ENCODE assay signal across 22 cellular contexts in genomic region chr6:41042656-41043055, GRCh38. TPM values are rescaled to one million over a fixed set of nuclear protein-coding genes. Genes with fewer than 3 reads are reported as not detected.
A peak's percentile ranks its signal among the peaks of the same experiment; 100 is the strongest.
DNase-seq lines count a peak whose midpoint lies in the region; ATAC-seq, FAIRE-seq and TF ChIP-seq lines count a peak whose summit lies in the region.
"Had no signal": no experiment of that assay in that cellular context is flagged by ENCODE, and none has a peak within 500 bp of the region (broad histone marks: within the 10 kb centered on the region; RNA-seq: fewer than 3 reads in every experiment).

No MANE protein-coding gene starts in this region.

- in situ Hi-C loops in HepG2 (cut with HindIII; ENCODE audit: extremely low pct_ligation_motif_present, low pct_unique_long_range_greater_than_20kb) = loop anchor here (25.0 kb wide), 1 partner anchor 705 kb away; no protein-coding TSS in a partner anchor

- no peak overlapping the region for H3K9ac ChIP-seq in HepG2 (ENCODE audit: insufficient read depth, low read depth, low read length)
- H3K9ac ChIP-seq: GM23248 had no signal

- no peaks in the 10 kb centered on the region for H3K79me2 ChIP-seq in HepG2 (ENCODE audit: insufficient read depth, low read length)

- H3K4me1 ChIP-seq in HepG2 (ENCODE audit: insufficient read depth, low read length) (peaks cover 80% of the 10 kb centered on the region), right lobe of liver (peaks cover 0 to 62% (median 15%) of the 10 kb centered on the region in 4 donors), upper lobe of left lung (peaks cover 0 to 9% (median 4%) of the 10 kb centered on the region in 4 donors)
- H3K4me1 ChIP-seq: BE2C had no signal

- FAIRE-seq in HepG2 (lab: Jason Lieb, UNC) = no peak
- FAIRE-seq: A549, D721Med, GM12878, H54 had no signal

- H3K4me3 Mint-ChIP-seq in T-helper 17 cell (no peak overlapping the region), progenitor cell of endocrine pancreas (ENCODE audit: low read depth) (no peak overlapping the region)
- H3K4me3 Mint-ChIP-seq: CD4-positive, alpha-beta memory T cell had no signal

- H3K9me3 ChIP-seq in HepG2 (ENCODE audit: low read length) = no peaks in the 10 kb centered on the region
- H3K9me3 ChIP-seq in right lobe of liver = no peaks in the 10 kb centered on the region
- H3K9me3 ChIP-seq in T-helper 17 cell (ENCODE audit: control insufficient read depth, low read length, poor library complexity, severe bottlenecking) = no peaks in the 10 kb centered on the region
- H3K9me3 ChIP-seq in upper lobe of left lung = no peaks in the 10 kb centered on the region
- H3K9me3 ChIP-seq: A549, BE2C had no signal

- H4K20me1 ChIP-seq in HepG2 (ENCODE audit: insufficient read depth, low read length) = no peaks in the 10 kb centered on the region

- no peak overlapping the region for H3K4me2 ChIP-seq in HepG2 (ENCODE audit: low read depth, low read length)
- H3K4me2 ChIP-seq: A549 had no signal

- POLR2A ChIA-PET in HepG2 (lab: Yijun Ruan, JAX) = interaction anchor here (1.3 to 4.2 kb wide), 3 partner anchors 12 to 30 kb away, joined by 4 to 59 read pairs (median 6); partner anchors contain the start of genes APOBEC2, NFYA and OARD1

- CTCF ChIA-PET in HepG2 (lab: Yijun Ruan, JAX; ENCODE audit: low intra/inter-chr PET ratio, low total read pairs) = no interaction called here

- no peak for TF ChIP-seq EP300 in HepG2 (IDR thresholded peaks at IDR 0.05; ENCODE audit: low read depth in 2 of 2, low read length in 2 of 2)
- no peak for TF ChIP-seq EP300 in HepG2 (CRISPR knock-in tag; IDR thresholded peaks at IDR 0.05; ENCODE audit: borderline replicate concordance)
- no peak for TF ChIP-seq EP300 in upper lobe of left lung (IDR thresholded peaks at IDR 0.05)

- H3K4me3 ChIP-seq in HepG2 (replicated peaks in 1 of 3; ENCODE audit: insufficient read depth in 1 of 3, low read depth in 2 of 3, low read length in 3 of 3) (no peak overlapping the region), right lobe of liver (no peak overlapping the region), upper lobe of left lung (no peak overlapping the region)
- H3K4me3 ChIP-seq: A549, GM12878, GM23248 had no signal

- peak overlapping the region; percentile 6 for H3K27ac Mint-ChIP-seq in T-helper 17 cell
- H3K27ac Mint-ChIP-seq in progenitor cell of endocrine pancreas = peak overlapping the region; percentile 33

- H3K27me3 ChIP-seq in HepG2 (ENCODE audit: control insufficient read depth in 1 of 2, insufficient read depth in 2 of 2, low read length in 2 of 2) (no peaks in the 10 kb centered on the region), right lobe of liver (no peaks in the 10 kb centered on the region), upper lobe of left lung (no peaks in the 10 kb centered on the region)
- H3K27me3 ChIP-seq: BE2C had no signal

- H2AFZ ChIP-seq in HepG2 (ENCODE audit: low read length) = no peak overlapping the region
- H2AFZ ChIP-seq: GM23248 had no signal

- TF ChIP-seq CTCF in HepG2 (CRISPR knock-in tag; IDR thresholded peaks at IDR 0.05) (no peak), right lobe of liver (IDR thresholded peaks at IDR 0.05) (no peak), progenitor cell of endocrine pancreas (IDR thresholded peaks at IDR 0.05; ENCODE audit: unreplicated experiment) (no peak), upper lobe of left lung (IDR thresholded peaks at IDR 0.05) (no peak)

- H3K9me3 Mint-ChIP-seq in progenitor cell of endocrine pancreas (ENCODE audit: low read depth) = no peaks in the 10 kb centered on the region
- H3K9me3 Mint-ChIP-seq: CD4-positive, alpha-beta memory T cell had no signal

- WGBS in HepG2 (ENCODE audit: low lambda C conversion rate) = 93% methylated on average over 4 of the region's 4 CpGs
- WGBS in right lobe of liver (ENCODE audit: insufficient coverage, low coverage, low lambda C conversion rate, missing lambda C conversion rate) = 89% methylated on average over 1 of the region's 4 CpGs
- 82 to 85% methylated on average over 3 to 4 of the region's 4 CpGs for WGBS in upper lobe of left lung, 2 donors

- H3K36me3 Mint-ChIP-seq in T-helper 17 cell (ENCODE audit: low read depth) = no peaks in the 10 kb centered on the region
- no peaks in the 10 kb centered on the region for H3K36me3 Mint-ChIP-seq in progenitor cell of endocrine pancreas (ENCODE audit: insufficient read depth)

- ATAC-seq in HepG2 (no peak), right lobe of liver (no peak), T-helper 17 cell (no peak), upper lobe of left lung (ENCODE audit: low FRiP score in 2 of 2) (no peak)
- ATAC-seq: A549, GM12878, HCT116 had no signal

- intact Hi-C loops in HepG2 (cut with micrococcal nuclease; ENCODE audit: unreplicated experiment) (loop anchor here (5.0 kb wide), 1 partner anchor 45 kb away; no protein-coding TSS in a partner anchor), right lobe of liver (cut with DNase I) (no loop called here)

- H3K4me1 Mint-ChIP-seq in T-helper 17 cell (peaks cover 2% of the 10 kb centered on the region), progenitor cell of endocrine pancreas (ENCODE audit: low read depth) (peaks cover 46% of the 10 kb centered on the region)

- no peaks in the 10 kb centered on the region for H3K36me3 ChIP-seq in HepG2 (replicated peaks in 1 of 2; ENCODE audit: control insufficient read depth in 1 of 2, insufficient read depth in 2 of 2, low read length in 2 of 2)
- H3K36me3 ChIP-seq in right lobe of liver = no peaks in the 10 kb centered on the region
- no peaks in the 10 kb centered on the region for H3K36me3 ChIP-seq in upper lobe of left lung
- H3K36me3 ChIP-seq: BE2C had no signal

- H3K27ac ChIP-seq in HepG2 (ENCODE audit: extremely low read length, insufficient read depth, low read length) (no peak overlapping the region), right lobe of liver (no peak overlapping the region), upper lobe of left lung (no peak overlapping the region)
- H3K27ac ChIP-seq: C4-2B, GM23248, HL-60 had no signal

- DNase-seq in HepG2 (ENCODE audit: low spot score) (no peak), right lobe of liver (no peak), T-helper 17 cell (no peak), erythroblast (lab: John Stamatoyannopoulos, UW) (no peak), progenitor cell of endocrine pancreas (ENCODE audit: low spot score, unreplicated experiment) (no peak), upper lobe of left lung (no peak), pons (ENCODE audit: low spot score) (no peak)
- DNase-seq in activated naive CD4-positive, alpha-beta T cell (lab: John Stamatoyannopoulos, UW) = no peak
- DNase-seq: BE2C; CD4-positive, alpha-beta memory T cell; DMS53; GM23248; IMR-90 had no signal

- TF ChIP-seq POLR2A in HepG2 (IDR thresholded peaks at IDR 0.05; ENCODE audit: insufficient read depth in 1 of 2, low read depth in 2 of 2, low read length in 2 of 2) (no peak), right lobe of liver (IDR thresholded peaks at IDR 0.05) (no peak), erythroblast (IDR thresholded peaks at IDR 0.05; ENCODE audit: low read length) (peak; percentile 52), upper lobe of left lung (IDR thresholded peaks at IDR 0.05) (no peak)

- no TSS peak for BruUV-seq in HepG2 (replicated peaks; lab: Mats Ljungman, UMichigan)

- H3K27me3 Mint-ChIP-seq in T-helper 17 cell = no peaks in the 10 kb centered on the region
- H3K27me3 Mint-ChIP-seq in progenitor cell of endocrine pancreas = no peaks in the 10 kb centered on the region
- H3K27me3 Mint-ChIP-seq: CD4-positive, alpha-beta memory T cell had no signal

- no peak for TF ChIP-seq RAD21 in HepG2 (CRISPR knock-in tag; IDR thresholded peaks at IDR 0.05)

RNA-seq across cellular contexts. Expression of gene TSPO2, which starts 0.4 kb away (rescaled TPM):
- not detected in 2 replicates for total RNA-seq in HepG2 (2016; rRNA removed; fragmentation: Illumina TruSeq; extraction: Trizol)
- not detected in 2 replicates for total RNA-seq in HepG2 (2016; cell fraction: cytosol; rRNA removed; fragmentation: Illumina TruSeq; extraction: Trizol; ENCODE audit: low read depth)
- 0.21 and 0.28 TPM in 2 replicates for total RNA-seq in HepG2 (2016; cell fraction: insoluble cytoplasmic fraction; rRNA removed; fragmentation: Illumina TruSeq; extraction: Trizol)
- not detected in 2 replicates for total RNA-seq in HepG2 (2016; cell fraction: membrane; rRNA removed; fragmentation: Illumina TruSeq; extraction: Trizol)
- total RNA-seq in HepG2 (2016; cell fraction: nucleus; rRNA removed; fragmentation: Illumina TruSeq; extraction: Trizol) = not detected in 2 replicates
- 0.14 and 0.55 TPM in 2 replicates for polyA plus RNA-seq in HepG2 (2011; rRNA removed)
- 0.14 and 0.51 TPM in 2 replicates for polyA plus RNA-seq in HepG2 (2011; cell fraction: cytosol; rRNA removed)
- 0.16 TPM in 1 of 2 replicates, not detected in the other for polyA plus RNA-seq in HepG2 (2011; cell fraction: nucleus; rRNA removed)
- 0.25 TPM in 1 of 2 replicates, not detected in the other for polyA plus RNA-seq in HepG2 (2012)
- not detected in 2 replicates for polyA plus RNA-seq in HepG2 (2016; cell fraction: cytosol; fragmentation: Illumina TruSeq; extraction: Trizol; ENCODE audit: low read depth)
- polyA plus RNA-seq in HepG2 (2016; cell fraction: insoluble cytoplasmic fraction; fragmentation: Illumina TruSeq; extraction: Trizol; ENCODE audit: low read depth) = not detected in 2 replicates
- not detected in 2 replicates for polyA plus RNA-seq in HepG2 (2016; cell fraction: membrane; fragmentation: Illumina TruSeq; extraction: Trizol; ENCODE audit: low read depth)
- not detected in 2 replicates for polyA plus RNA-seq in HepG2 (2016; cell fraction: nucleus; fragmentation: Illumina TruSeq; extraction: Trizol; ENCODE audit: insufficient read depth, low read depth)
- 0.72 TPM in 1 of 2 replicates, not detected in the other for polyA minus RNA-seq in HepG2 (2011; rRNA and poly(A)+ RNA removed; ENCODE audit: low replicate concordance)
- not detected in 2 replicates for polyA minus RNA-seq in HepG2 (2011; cell fraction: cytosol; rRNA and poly(A)+ RNA removed)
- polyA minus RNA-seq in HepG2 (2011; cell fraction: nucleus; rRNA and poly(A)+ RNA removed) = not detected in 2 replicates
- total RNA-seq in right lobe of liver = under 1 TPM; 0.22 to 0.86 (median 0.52) TPM
- total RNA-seq in T-helper 17 cell = not detected
- not detected in 2 replicates for total RNA-seq in progenitor cell of endocrine pancreas
- not detected for total RNA-seq in upper lobe of left lung
- total RNA-seq: CD4-positive, alpha-beta memory T cell; G401; GM12878; GM23248; IMR-90 had no signal
- polyA plus RNA-seq: A549; AG04450; CD4-positive, alpha-beta memory T cell; GM12878; GM23248; IMR-90 had no signal

RNA-seq across cellular contexts. Expression of gene UNC5CL, which starts 3.6 kb away (rescaled TPM):
- total RNA-seq in HepG2 (2016; rRNA removed; fragmentation: Illumina TruSeq; extraction: Trizol) = 0.87 and 2.4 TPM in 2 replicates
- total RNA-seq in HepG2 (2016; cell fraction: cytosol; rRNA removed; fragmentation: Illumina TruSeq; extraction: Trizol; ENCODE audit: low read depth) = 0.26 and 0.30 TPM in 2 replicates
- total RNA-seq in HepG2 (2016; cell fraction: insoluble cytoplasmic fraction; rRNA removed; fragmentation: Illumina TruSeq; extraction: Trizol) = 1.1 and 2.3 TPM in 2 replicates
- 0.55 and 0.80 TPM in 2 replicates for total RNA-seq in HepG2 (2016; cell fraction: membrane; rRNA removed; fragmentation: Illumina TruSeq; extraction: Trizol)
- 3.5 and 4.1 TPM in 2 replicates for total RNA-seq in HepG2 (2016; cell fraction: nucleus; rRNA removed; fragmentation: Illumina TruSeq; extraction: Trizol)
- polyA plus RNA-seq in HepG2 (2011; rRNA removed) = 2.5 TPM in 2 replicates
- 1.00 and 1.4 TPM in 2 replicates for polyA plus RNA-seq in HepG2 (2011; cell fraction: cytosol; rRNA removed)
- polyA plus RNA-seq in HepG2 (2011; cell fraction: nucleus; rRNA removed) = 15.4 and 20.4 TPM in 2 replicates
- 2.4 and 2.5 TPM in 2 replicates for polyA plus RNA-seq in HepG2 (2012)
- polyA plus RNA-seq in HepG2 (2016; cell fraction: cytosol; fragmentation: Illumina TruSeq; extraction: Trizol; ENCODE audit: low read depth) = 0.23 and 0.29 TPM in 2 replicates
- polyA plus RNA-seq in HepG2 (2016; cell fraction: insoluble cytoplasmic fraction; fragmentation: Illumina TruSeq; extraction: Trizol; ENCODE audit: low read depth) = 0.71 and 0.86 TPM in 2 replicates
- polyA plus RNA-seq in HepG2 (2016; cell fraction: membrane; fragmentation: Illumina TruSeq; extraction: Trizol; ENCODE audit: low read depth) = 0.43 and 0.89 TPM in 2 replicates
- polyA plus RNA-seq in HepG2 (2016; cell fraction: nucleus; fragmentation: Illumina TruSeq; extraction: Trizol; ENCODE audit: insufficient read depth, low read depth) = 9.8 and 11.9 TPM in 2 replicates
- 1.6 TPM in 1 of 2 replicates, not detected in the other for polyA minus RNA-seq in HepG2 (2011; rRNA and poly(A)+ RNA removed; ENCODE audit: low replicate concordance)
- polyA minus RNA-seq in HepG2 (2011; cell fraction: cytosol; rRNA and poly(A)+ RNA removed) = 0.35 TPM in 1 of 2 replicates, not detected in the other
- 2.5 and 4.4 TPM in 2 replicates for polyA minus RNA-seq in HepG2 (2011; cell fraction: nucleus; rRNA and poly(A)+ RNA removed)
- total RNA-seq in right lobe of liver = 10 to 100 TPM in 4 of 6 experiments, 1 to 10 TPM in 2; 5.0 to 35.7 (median 13.5) TPM
- 1 to 10 TPM; 4.2 to 4.9 TPM for total RNA-seq in T-helper 17 cell
- 3.7 and 4.7 TPM in 2 replicates for total RNA-seq in progenitor cell of endocrine pancreas
- 10 to 100 TPM in 1 of 6 donors, 1 to 10 TPM in 4, under 1 TPM in 1; 0.97 to 12.6 (median 2.3) TPM for total RNA-seq in upper lobe of left lung
- total RNA-seq: GM23248, IMR-90 had no signal
- polyA plus RNA-seq: GM23248, IMR-90 had no signal

RNA-seq across cellular contexts. Expression of gene APOBEC2, which starts 10.3 kb away (rescaled TPM):
- total RNA-seq in HepG2 (2016; rRNA removed; fragmentation: Illumina TruSeq; extraction: Trizol) = 0.09 and 0.35 TPM in 2 replicates
- total RNA-seq in HepG2 (2016; cell fraction: cytosol; rRNA removed; fragmentation: Illumina TruSeq; extraction: Trizol; ENCODE audit: low read depth) = not detected in 2 replicates
- 0.09 and 0.33 TPM in 2 replicates for total RNA-seq in HepG2 (2016; cell fraction: insoluble cytoplasmic fraction; rRNA removed; fragmentation: Illumina TruSeq; extraction: Trizol)
- not detected in 2 replicates for total RNA-seq in HepG2 (2016; cell fraction: membrane; rRNA removed; fragmentation: Illumina TruSeq; extraction: Trizol)
- total RNA-seq in HepG2 (2016; cell fraction: nucleus; rRNA removed; fragmentation: Illumina TruSeq; extraction: Trizol) = not detected in 2 replicates
- polyA plus RNA-seq in HepG2 (2011; rRNA removed) = not detected in 2 replicates
- 0.08 and 0.10 TPM in 2 replicates for polyA plus RNA-seq in HepG2 (2011; cell fraction: cytosol; rRNA removed)
- polyA plus RNA-seq in HepG2 (2011; cell fraction: nucleus; rRNA removed) = not detected in 2 replicates
- 0.28 and 0.79 TPM in 2 replicates for polyA plus RNA-seq in HepG2 (2012)
- polyA plus RNA-seq in HepG2 (2016; cell fraction: cytosol; fragmentation: Illumina TruSeq; extraction: Trizol; ENCODE audit: low read depth) = not detected in 2 replicates
- polyA plus RNA-seq in HepG2 (2016; cell fraction: insoluble cytoplasmic fraction; fragmentation: Illumina TruSeq; extraction: Trizol; ENCODE audit: low read depth) = 0.44 TPM in 1 of 2 replicates, not detected in the other
- not detected in 2 replicates for polyA plus RNA-seq in HepG2 (2016; cell fraction: membrane; fragmentation: Illumina TruSeq; extraction: Trizol; ENCODE audit: low read depth)
- polyA plus RNA-seq in HepG2 (2016; cell fraction: nucleus; fragmentation: Illumina TruSeq; extraction: Trizol; ENCODE audit: insufficient read depth, low read depth) = not detected in 2 replicates
- not detected in 2 replicates for polyA minus RNA-seq in HepG2 (2011; rRNA and poly(A)+ RNA removed; ENCODE audit: low replicate concordance)
- not detected in 2 replicates for polyA minus RNA-seq in HepG2 (2011; cell fraction: cytosol; rRNA and poly(A)+ RNA removed)
- polyA minus RNA-seq in HepG2 (2011; cell fraction: nucleus; rRNA and poly(A)+ RNA removed) = 0.64 TPM in 1 of 2 replicates, not detected in the other
- not detected for total RNA-seq in right lobe of liver
- not detected for total RNA-seq in T-helper 17 cell
- total RNA-seq in progenitor cell of endocrine pancreas = 1.2 and 1.4 TPM in 2 replicates
- not detected for total RNA-seq in upper lobe of left lung
- total RNA-seq: CD4-positive, alpha-beta memory T cell; G401; GM12878; GM23248; IMR-90 had no signal
- polyA plus RNA-seq: A549, AG04450, GM23248, IMR-90 had no signal

RNA-seq across cellular contexts. Expression of gene OARD1, which starts 29.5 kb away (rescaled TPM):
- total RNA-seq in HepG2 (2016; rRNA removed; fragmentation: Illumina TruSeq; extraction: Trizol) = 49.0 and 60.4 TPM in 2 replicates
- 27.4 and 28.2 TPM in 2 replicates for total RNA-seq in HepG2 (2016; cell fraction: cytosol; rRNA removed; fragmentation: Illumina TruSeq; extraction: Trizol; ENCODE audit: low read depth)
- 49.5 and 55.0 TPM in 2 replicates for total RNA-seq in HepG2 (2016; cell fraction: insoluble cytoplasmic fraction; rRNA removed; fragmentation: Illumina TruSeq; extraction: Trizol)
- 39.5 and 41.0 TPM in 2 replicates for total RNA-seq in HepG2 (2016; cell fraction: membrane; rRNA removed; fragmentation: Illumina TruSeq; extraction: Trizol)
- 50.8 and 56.3 TPM in 2 replicates for total RNA-seq in HepG2 (2016; cell fraction: nucleus; rRNA removed; fragmentation: Illumina TruSeq; extraction: Trizol)
- 14.0 and 18.4 TPM in 2 replicates for polyA plus RNA-seq in HepG2 (2011; rRNA removed)
- polyA plus RNA-seq in HepG2 (2011; cell fraction: cytosol; rRNA removed) = 8.9 and 11.4 TPM in 2 replicates
- 21.1 TPM in 2 replicates for polyA plus RNA-seq in HepG2 (2011; cell fraction: nucleus; rRNA removed)
- polyA plus RNA-seq in HepG2 (2012) = 29.6 and 43.1 TPM in 2 replicates
- polyA plus RNA-seq in HepG2 (2016; cell fraction: cytosol; fragmentation: Illumina TruSeq; extraction: Trizol; ENCODE audit: low read depth) = 32.3 and 41.1 TPM in 2 replicates
- polyA plus RNA-seq in HepG2 (2016; cell fraction: insoluble cytoplasmic fraction; fragmentation: Illumina TruSeq; extraction: Trizol; ENCODE audit: low read depth) = 75.4 and 76.2 TPM in 2 replicates
- 40.8 and 42.5 TPM in 2 replicates for polyA plus RNA-seq in HepG2 (2016; cell fraction: membrane; fragmentation: Illumina TruSeq; extraction: Trizol; ENCODE audit: low read depth)
- polyA plus RNA-seq in HepG2 (2016; cell fraction: nucleus; fragmentation: Illumina TruSeq; extraction: Trizol; ENCODE audit: insufficient read depth, low read depth) = 45.0 and 50.9 TPM in 2 replicates
- polyA minus RNA-seq in HepG2 (2011; rRNA and poly(A)+ RNA removed; ENCODE audit: low replicate concordance) = 5.5 and 10.5 TPM in 2 replicates
- 4.2 and 5.0 TPM in 2 replicates for polyA minus RNA-seq in HepG2 (2011; cell fraction: cytosol; rRNA and poly(A)+ RNA removed)
- polyA minus RNA-seq in HepG2 (2011; cell fraction: nucleus; rRNA and poly(A)+ RNA removed) = 52.7 and 65.8 TPM in 2 replicates
- total RNA-seq in right lobe of liver = 10 to 100 TPM; 14.8 to 26.2 (median 21.7) TPM
- 10 to 100 TPM; 28.5 to 29.2 TPM for total RNA-seq in T-helper 17 cell
- total RNA-seq in progenitor cell of endocrine pancreas = 45.7 and 51.4 TPM in 2 replicates
- 10 to 100 TPM; 10.0 to 27.3 (median 20.0) TPM for total RNA-seq in upper lobe of left lung

RNA-seq across cellular contexts. Expression of gene NFYA, which starts 30.1 kb away (rescaled TPM):
- total RNA-seq in HepG2 (2016; rRNA removed; fragmentation: Illumina TruSeq; extraction: Trizol) = 22.9 and 52.0 TPM in 2 replicates
- 3.6 and 4.8 TPM in 2 replicates for total RNA-seq in HepG2 (2016; cell fraction: cytosol; rRNA removed; fragmentation: Illumina TruSeq; extraction: Trizol; ENCODE audit: low read depth)
- total RNA-seq in HepG2 (2016; cell fraction: insoluble cytoplasmic fraction; rRNA removed; fragmentation: Illumina TruSeq; extraction: Trizol) = 22.0 and 49.9 TPM in 2 replicates
- total RNA-seq in HepG2 (2016; cell fraction: membrane; rRNA removed; fragmentation: Illumina TruSeq; extraction: Trizol) = 18.4 and 21.5 TPM in 2 replicates
- 33.7 and 34.3 TPM in 2 replicates for total RNA-seq in HepG2 (2016; cell fraction: nucleus; rRNA removed; fragmentation: Illumina TruSeq; extraction: Trizol)
- 14.8 and 16.0 TPM in 2 replicates for polyA plus RNA-seq in HepG2 (2011; rRNA removed)
- polyA plus RNA-seq in HepG2 (2011; cell fraction: cytosol; rRNA removed) = 9.2 and 9.9 TPM in 2 replicates
- 19.0 and 21.1 TPM in 2 replicates for polyA plus RNA-seq in HepG2 (2011; cell fraction: nucleus; rRNA removed)
- polyA plus RNA-seq in HepG2 (2012) = 18.5 and 18.9 TPM in 2 replicates
- polyA plus RNA-seq in HepG2 (2016; cell fraction: cytosol; fragmentation: Illumina TruSeq; extraction: Trizol; ENCODE audit: low read depth) = 2.2 and 3.1 TPM in 2 replicates
- 61.2 and 64.1 TPM in 2 replicates for polyA plus RNA-seq in HepG2 (2016; cell fraction: insoluble cytoplasmic fraction; fragmentation: Illumina TruSeq; extraction: Trizol; ENCODE audit: low read depth)
- 9.3 and 11.6 TPM in 2 replicates for polyA plus RNA-seq in HepG2 (2016; cell fraction: membrane; fragmentation: Illumina TruSeq; extraction: Trizol; ENCODE audit: low read depth)
- 65.3 and 68.8 TPM in 2 replicates for polyA plus RNA-seq in HepG2 (2016; cell fraction: nucleus; fragmentation: Illumina TruSeq; extraction: Trizol; ENCODE audit: insufficient read depth, low read depth)
- 53.8 and 56.2 TPM in 2 replicates for polyA minus RNA-seq in HepG2 (2011; rRNA and poly(A)+ RNA removed; ENCODE audit: low replicate concordance)
- 15.1 and 18.1 TPM in 2 replicates for polyA minus RNA-seq in HepG2 (2011; cell fraction: cytosol; rRNA and poly(A)+ RNA removed)
- polyA minus RNA-seq in HepG2 (2011; cell fraction: nucleus; rRNA and poly(A)+ RNA removed) = 22.9 and 23.2 TPM in 2 replicates
- total RNA-seq in right lobe of liver = 10 to 100 TPM in 1 of 6 experiments, 1 to 10 TPM in 5; 6.4 to 11.7 (median 7.7) TPM
- 10 to 100 TPM; 28.2 to 31.8 TPM for total RNA-seq in T-helper 17 cell
- total RNA-seq in progenitor cell of endocrine pancreas = 61.8 and 62.7 TPM in 2 replicates
- total RNA-seq in upper lobe of left lung = 10 to 100 TPM; 18.5 to 33.0 (median 21.6) TPM
